Comparison of ENCODE assay signal across 1 cellular context in the genomic region with DNA sequence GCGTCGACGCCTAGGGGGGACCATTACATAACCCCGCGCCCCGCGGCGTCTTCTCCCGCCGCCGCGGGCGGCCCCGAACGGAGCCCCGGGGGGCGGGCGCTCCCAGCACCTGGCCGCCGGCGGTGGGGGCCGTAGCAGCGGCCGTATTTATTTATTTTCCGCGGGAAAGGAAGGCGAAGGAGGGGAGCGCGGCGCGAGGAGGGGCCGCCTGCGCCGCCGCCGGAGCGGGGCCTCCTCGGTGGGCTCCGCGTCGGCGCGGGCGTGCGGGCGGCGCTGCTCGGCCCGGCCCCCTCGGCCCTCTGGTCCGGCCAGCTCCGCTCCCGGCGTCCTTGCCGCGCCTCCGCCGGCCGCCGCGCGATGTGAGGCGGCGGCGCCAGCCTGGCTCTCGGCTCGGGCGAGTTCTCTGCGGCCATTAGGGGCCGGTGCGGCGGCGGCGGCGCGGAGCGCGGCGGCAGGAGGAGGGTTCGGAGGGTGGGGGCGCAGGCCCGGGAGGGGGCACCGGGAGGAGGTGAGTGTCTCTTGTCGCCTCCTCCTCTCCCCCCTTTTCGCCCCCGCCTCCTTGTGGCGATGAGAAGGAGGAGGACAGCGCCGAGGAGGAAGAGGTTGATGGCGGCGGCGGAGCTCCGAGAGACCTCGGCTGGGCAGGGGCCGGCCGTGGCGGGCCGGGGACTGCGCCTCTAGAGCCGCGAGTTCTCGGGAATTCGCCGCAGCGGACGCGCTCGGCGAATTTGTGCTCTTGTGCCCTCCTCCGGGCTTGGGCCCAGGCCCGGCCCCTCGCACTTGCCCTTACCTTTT.
TF ChIP-seq lines count a peak whose summit lies in the region.

A gene (plus strand): TSS at position 570 of the 795 bp plus-strand sequence. CDS start 413 bp downstream, outside the sequence.

TF ChIP-seq in HepG2, 621 proteins besides CTCF, POLR2A, EP300 and RAD21 (continued from another document and continues in another):
- TF ChIP-seq, protein P1, sequence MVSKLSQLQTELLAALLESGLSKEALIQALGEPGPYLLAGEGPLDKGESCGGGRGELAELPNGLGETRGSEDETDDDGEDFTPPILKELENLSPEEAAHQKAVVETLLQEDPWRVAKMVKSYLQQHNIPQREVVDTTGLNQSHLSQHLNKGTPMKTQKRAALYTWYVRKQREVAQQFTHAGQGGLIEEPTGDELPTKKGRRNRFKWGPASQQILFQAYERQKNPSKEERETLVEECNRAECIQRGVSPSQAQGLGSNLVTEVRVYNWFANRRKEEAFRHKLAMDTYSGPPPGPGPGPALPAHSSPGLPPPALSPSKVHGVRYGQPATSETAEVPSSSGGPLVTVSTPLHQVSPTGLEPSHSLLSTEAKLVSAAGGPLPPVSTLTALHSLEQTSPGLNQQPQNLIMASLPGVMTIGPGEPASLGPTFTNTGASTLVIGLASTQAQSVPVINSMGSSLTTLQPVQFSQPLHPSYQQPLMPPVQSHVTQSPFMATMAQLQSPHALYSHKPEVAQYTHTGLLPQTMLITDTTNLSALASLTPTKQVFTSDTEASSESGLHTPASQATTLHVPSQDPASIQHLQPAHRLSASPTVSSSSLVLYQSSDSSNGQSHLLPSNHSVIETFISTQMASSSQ (IDR thresholded peaks at IDR 0.05; ENCODE audit: low read depth): no peak
- TF ChIP-seq, protein P1 (CRISPR knock-in tag; IDR thresholded peaks at IDR 0.05; ENCODE audit: borderline replicate concordance): no peak
- TF ChIP-seq MAFF (IDR thresholded peaks at IDR 0.05; ENCODE audit: low read depth, low read length) (no peak), ARNT (IDR thresholded peaks at IDR 0.05) (no peak), ZBTB3 (CRISPR knock-in tag; IDR thresholded peaks at IDR 0.05; ENCODE audit: borderline replicate concordance, low read depth) (no peak), ZNF337 (CRISPR knock-in tag; IDR thresholded peaks at IDR 0.05; ENCODE audit: borderline replicate concordance, low read depth) (no peak), ZFX (CRISPR knock-in tag; IDR thresholded peaks at IDR 0.05; ENCODE audit: low read depth) (peak; percentile 23), CBX2 (IDR thresholded peaks at IDR 0.05; ENCODE audit: low read depth, low read length) (no peak), CBX2 (CRISPR knock-in tag; IDR thresholded peaks at IDR 0.05; ENCODE audit: low read depth) (no peak), HOXA7 (CRISPR knock-in tag; IDR thresholded peaks at IDR 0.05) (no peak), ZBTB20 (CRISPR knock-in tag; IDR thresholded peaks at IDR 0.05; ENCODE audit: borderline replicate concordance, low read depth) (no peak), ZFP36L2 (CRISPR knock-in tag; IDR thresholded peaks at IDR 0.05) (no peak), TOE1 (CRISPR knock-in tag; IDR thresholded peaks at IDR 0.05) (no peak), ETV5 (CRISPR knock-in tag; IDR thresholded peaks at IDR 0.05; ENCODE audit: borderline replicate concordance) (no peak), KAT2B (IDR thresholded peaks at IDR 0.05; ENCODE audit: borderline replicate concordance, low read depth, low read length) (no peak), POLR2G (IDR thresholded peaks at IDR 0.05; ENCODE audit: low read depth, low read length) (0 out of 2 replicates have a peak, but pooled peaks have one; percentile 9), ARNTL (CRISPR knock-in tag; IDR thresholded peaks at IDR 0.05) (no peak), ZNF431 (CRISPR knock-in tag; IDR thresholded peaks at IDR 0.05; ENCODE audit: borderline replicate concordance, low read depth) (no peak), ZNF570 (CRISPR knock-in tag; IDR thresholded peaks at IDR 0.05; ENCODE audit: borderline replicate concordance) (no peak)
- TF ChIP-seq, protein P2, sequence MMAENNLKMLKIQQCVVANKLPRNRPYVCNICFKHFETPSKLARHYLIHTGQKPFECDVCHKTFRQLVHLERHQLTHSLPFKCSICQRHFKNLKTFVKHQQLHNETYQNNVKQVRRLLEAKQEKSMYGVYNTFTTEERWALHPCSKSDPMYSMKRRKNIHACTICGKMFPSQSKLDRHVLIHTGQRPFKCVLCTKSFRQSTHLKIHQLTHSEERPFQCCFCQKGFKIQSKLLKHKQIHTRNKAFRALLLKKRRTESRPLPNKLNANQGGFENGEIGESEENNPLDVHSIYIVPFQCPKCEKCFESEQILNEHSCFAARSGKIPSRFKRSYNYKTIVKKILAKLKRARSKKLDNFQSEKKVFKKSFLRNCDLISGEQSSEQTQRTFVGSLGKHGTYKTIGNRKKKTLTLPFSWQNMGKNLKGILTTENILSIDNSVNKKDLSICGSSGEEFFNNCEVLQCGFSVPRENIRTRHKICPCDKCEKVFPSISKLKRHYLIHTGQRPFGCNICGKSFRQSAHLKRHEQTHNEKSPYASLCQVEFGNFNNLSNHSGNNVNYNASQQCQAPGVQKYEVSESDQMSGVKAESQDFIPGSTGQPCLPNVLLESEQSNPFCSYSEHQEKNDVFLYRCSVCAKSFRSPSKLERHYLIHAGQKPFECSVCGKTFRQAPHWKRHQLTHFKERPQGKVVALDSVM (CRISPR knock-in tag; IDR thresholded peaks at IDR 0.05): no peak
- TF ChIP-seq, protein P3, sequence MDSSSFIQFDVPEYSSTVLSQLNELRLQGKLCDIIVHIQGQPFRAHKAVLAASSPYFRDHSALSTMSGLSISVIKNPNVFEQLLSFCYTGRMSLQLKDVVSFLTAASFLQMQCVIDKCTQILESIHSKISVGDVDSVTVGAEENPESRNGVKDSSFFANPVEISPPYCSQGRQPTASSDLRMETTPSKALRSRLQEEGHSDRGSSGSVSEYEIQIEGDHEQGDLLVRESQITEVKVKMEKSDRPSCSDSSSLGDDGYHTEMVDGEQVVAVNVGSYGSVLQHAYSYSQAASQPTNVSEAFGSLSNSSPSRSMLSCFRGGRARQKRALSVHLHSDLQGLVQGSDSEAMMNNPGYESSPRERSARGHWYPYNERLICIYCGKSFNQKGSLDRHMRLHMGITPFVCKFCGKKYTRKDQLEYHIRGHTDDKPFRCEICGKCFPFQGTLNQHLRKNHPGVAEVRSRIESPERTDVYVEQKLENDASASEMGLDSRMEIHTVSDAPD (CRISPR knock-in tag; IDR thresholded peaks at IDR 0.05): no peak
- TF ChIP-seq, protein P4, sequence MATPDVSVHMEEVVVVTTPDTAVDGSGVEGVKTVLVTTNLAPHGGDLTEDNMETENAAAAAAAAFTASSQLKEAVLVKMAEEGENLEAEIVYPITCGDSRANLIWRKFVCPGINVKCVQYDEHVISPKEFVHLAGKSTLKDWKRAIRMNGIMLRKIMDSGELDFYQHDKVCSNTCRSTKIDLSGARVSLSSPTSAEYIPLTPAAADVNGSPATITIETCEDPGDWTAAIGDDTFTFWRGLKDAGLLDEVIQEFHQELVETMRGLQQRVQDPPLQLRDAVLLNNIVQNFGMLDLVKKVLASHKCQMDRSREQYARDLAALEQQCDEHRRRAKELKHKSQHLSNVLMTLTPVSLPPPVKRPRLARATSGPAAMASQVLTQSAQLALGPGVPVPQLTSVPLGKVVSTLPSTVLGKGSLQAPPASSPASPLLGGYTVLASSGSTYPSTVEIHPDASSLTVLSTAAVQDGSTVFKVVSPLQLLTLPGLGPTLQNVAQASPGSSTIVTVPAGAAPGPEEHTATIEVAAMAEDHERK (CRISPR knock-in tag; IDR thresholded peaks at IDR 0.05; ENCODE audit: low read depth): no peak
- TF ChIP-seq, protein P5, sequence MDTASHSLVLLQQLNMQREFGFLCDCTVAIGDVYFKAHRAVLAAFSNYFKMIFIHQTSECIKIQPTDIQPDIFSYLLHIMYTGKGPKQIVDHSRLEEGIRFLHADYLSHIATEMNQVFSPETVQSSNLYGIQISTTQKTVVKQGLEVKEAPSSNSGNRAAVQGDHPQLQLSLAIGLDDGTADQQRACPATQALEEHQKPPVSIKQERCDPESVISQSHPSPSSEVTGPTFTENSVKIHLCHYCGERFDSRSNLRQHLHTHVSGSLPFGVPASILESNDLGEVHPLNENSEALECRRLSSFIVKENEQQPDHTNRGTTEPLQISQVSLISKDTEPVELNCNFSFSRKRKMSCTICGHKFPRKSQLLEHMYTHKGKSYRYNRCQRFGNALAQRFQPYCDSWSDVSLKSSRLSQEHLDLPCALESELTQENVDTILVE (CRISPR knock-in tag; IDR thresholded peaks at IDR 0.05): no peak
- TF ChIP-seq, protein P6, sequence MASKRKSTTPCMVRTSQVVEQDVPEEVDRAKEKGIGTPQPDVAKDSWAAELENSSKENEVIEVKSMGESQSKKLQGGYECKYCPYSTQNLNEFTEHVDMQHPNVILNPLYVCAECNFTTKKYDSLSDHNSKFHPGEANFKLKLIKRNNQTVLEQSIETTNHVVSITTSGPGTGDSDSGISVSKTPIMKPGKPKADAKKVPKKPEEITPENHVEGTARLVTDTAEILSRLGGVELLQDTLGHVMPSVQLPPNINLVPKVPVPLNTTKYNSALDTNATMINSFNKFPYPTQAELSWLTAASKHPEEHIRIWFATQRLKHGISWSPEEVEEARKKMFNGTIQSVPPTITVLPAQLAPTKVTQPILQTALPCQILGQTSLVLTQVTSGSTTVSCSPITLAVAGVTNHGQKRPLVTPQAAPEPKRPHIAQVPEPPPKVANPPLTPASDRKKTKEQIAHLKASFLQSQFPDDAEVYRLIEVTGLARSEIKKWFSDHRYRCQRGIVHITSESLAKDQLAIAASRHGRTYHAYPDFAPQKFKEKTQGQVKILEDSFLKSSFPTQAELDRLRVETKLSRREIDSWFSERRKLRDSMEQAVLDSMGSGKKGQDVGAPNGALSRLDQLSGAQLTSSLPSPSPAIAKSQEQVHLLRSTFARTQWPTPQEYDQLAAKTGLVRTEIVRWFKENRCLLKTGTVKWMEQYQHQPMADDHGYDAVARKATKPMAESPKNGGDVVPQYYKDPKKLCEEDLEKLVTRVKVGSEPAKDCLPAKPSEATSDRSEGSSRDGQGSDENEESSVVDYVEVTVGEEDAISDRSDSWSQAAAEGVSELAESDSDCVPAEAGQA (IDR thresholded peaks at IDR 0.05; ENCODE audit: low read depth): no peak
- TF ChIP-seq, protein P6 (CRISPR knock-in tag; IDR thresholded peaks at IDR 0.05; ENCODE audit: borderline replicate concordance): no peak
- TF ChIP-seq, protein P7, sequence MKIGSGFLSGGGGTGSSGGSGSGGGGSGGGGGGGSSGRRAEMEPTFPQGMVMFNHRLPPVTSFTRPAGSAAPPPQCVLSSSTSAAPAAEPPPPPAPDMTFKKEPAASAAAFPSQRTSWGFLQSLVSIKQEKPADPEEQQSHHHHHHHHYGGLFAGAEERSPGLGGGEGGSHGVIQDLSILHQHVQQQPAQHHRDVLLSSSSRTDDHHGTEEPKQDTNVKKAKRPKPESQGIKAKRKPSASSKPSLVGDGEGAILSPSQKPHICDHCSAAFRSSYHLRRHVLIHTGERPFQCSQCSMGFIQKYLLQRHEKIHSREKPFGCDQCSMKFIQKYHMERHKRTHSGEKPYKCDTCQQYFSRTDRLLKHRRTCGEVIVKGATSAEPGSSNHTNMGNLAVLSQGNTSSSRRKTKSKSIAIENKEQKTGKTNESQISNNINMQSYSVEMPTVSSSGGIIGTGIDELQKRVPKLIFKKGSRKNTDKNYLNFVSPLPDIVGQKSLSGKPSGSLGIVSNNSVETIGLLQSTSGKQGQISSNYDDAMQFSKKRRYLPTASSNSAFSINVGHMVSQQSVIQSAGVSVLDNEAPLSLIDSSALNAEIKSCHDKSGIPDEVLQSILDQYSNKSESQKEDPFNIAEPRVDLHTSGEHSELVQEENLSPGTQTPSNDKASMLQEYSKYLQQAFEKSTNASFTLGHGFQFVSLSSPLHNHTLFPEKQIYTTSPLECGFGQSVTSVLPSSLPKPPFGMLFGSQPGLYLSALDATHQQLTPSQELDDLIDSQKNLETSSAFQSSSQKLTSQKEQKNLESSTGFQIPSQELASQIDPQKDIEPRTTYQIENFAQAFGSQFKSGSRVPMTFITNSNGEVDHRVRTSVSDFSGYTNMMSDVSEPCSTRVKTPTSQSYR (CRISPR knock-in tag; IDR thresholded peaks at IDR 0.05; ENCODE audit: borderline replicate concordance): no peak
- TF ChIP-seq, protein P8, sequence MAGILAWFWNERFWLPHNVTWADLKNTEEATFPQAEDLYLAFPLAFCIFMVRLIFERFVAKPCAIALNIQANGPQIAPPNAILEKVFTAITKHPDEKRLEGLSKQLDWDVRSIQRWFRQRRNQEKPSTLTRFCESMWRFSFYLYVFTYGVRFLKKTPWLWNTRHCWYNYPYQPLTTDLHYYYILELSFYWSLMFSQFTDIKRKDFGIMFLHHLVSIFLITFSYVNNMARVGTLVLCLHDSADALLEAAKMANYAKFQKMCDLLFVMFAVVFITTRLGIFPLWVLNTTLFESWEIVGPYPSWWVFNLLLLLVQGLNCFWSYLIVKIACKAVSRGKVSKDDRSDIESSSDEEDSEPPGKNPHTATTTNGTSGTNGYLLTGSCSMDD (CRISPR knock-in tag; IDR thresholded peaks at IDR 0.05): no peak
